In the genomic region with DNA sequence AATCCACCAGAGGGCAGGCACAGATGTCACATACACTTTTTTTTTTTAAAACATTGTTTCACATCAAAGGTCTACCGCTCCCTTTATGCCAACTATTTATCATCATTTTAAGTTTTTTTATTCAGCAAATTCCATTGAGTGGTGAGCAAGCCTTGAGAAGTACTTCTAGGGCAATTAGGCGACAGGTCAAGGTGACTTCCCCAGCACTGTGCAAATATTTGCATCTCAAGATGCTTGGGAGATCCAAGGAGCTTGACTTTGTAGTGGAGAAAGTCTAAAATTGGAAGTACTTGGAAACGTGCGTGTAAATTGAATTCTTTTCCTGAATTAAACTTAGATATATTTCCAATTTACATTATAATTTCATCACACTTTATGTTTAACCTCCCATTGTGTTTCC, we compare ENCODE assay signal across 25 cellular contexts.
"Had no signal": no experiment of that assay in that cellular context is flagged by ENCODE, and none has a peak within 500 bp of the region (broad histone marks: within the 10 kb centered on the region; RNA-seq: fewer than 3 reads in every experiment).

No MANE protein-coding gene starts in this region.

- H3K27me3 Mint-ChIP-seq: dendritic cell treated with granulocyte-macrophage colony-stimulating factor and Interleukin-4, amounts not matched to agents 40 ng/mL and 50 ng/mL, for 4 days had no signal

- H3K36me3 ChIP-seq: colonic mucosa, esophagus muscularis mucosa, esophagus squamous epithelium, gastrocnemius medialis, gastroesophageal sphincter, heart left ventricle, heart right ventricle had no signal

- H3K27me3 ChIP-seq: colonic mucosa, esophagus muscularis mucosa, esophagus squamous epithelium, foreskin keratinocyte, gastrocnemius medialis, gastroesophageal sphincter, heart left ventricle, heart right ventricle had no signal

- H3K27ac ChIP-seq: colonic mucosa, coronary artery, dorsolateral prefrontal cortex, epithelial cell of prostate, esophagus muscularis mucosa, esophagus squamous epithelium, foreskin keratinocyte, gastrocnemius medialis, gastroesophageal sphincter, heart left ventricle, heart right ventricle had no signal

- ATAC-seq: effector memory CD8-positive, alpha-beta T cell; esophagus mucosa; foreskin keratinocyte; gastrocnemius medialis; gastroesophageal sphincter; heart left ventricle; heart right ventricle had no signal

- H3K4me3 ChIP-seq: colonic mucosa, coronary artery, dorsolateral prefrontal cortex, esophagus muscularis mucosa, esophagus squamous epithelium, gastrocnemius medialis, gastroesophageal sphincter, heart left ventricle, heart right ventricle had no signal

- H3K9me3 Mint-ChIP-seq: dendritic cell treated with granulocyte-macrophage colony-stimulating factor and Interleukin-4, amounts not matched to agents 40 ng/mL and 50 ng/mL, for 4 days had no signal

- H3K4me1 Mint-ChIP-seq: endodermal cell had no signal

- DNase-seq: colonic mucosa; cortex of kidney; dermis blood vessel endothelial cell; dorsolateral prefrontal cortex; effector CD4-positive, alpha-beta T cell; effector CD8-positive, alpha-beta T cell; effector memory CD4-positive, alpha-beta T cell; effector memory CD8-positive, alpha-beta T cell; endodermal cell; erythroblast; esophagus squamous epithelium; foreskin fibroblast; foreskin keratinocyte; foreskin melanocyte; gastrocnemius medialis; glutamatergic neuron; head of caudate nucleus; heart left ventricle; heart right ventricle had no signal

- H3K4me1 ChIP-seq: colonic mucosa, esophagus squamous epithelium, foreskin keratinocyte had no signal

- H3K4me3 Mint-ChIP-seq: dendritic cell treated with granulocyte-macrophage colony-stimulating factor and Interleukin-4, amounts not matched to agents 40 ng/mL and 50 ng/mL, for 4 days; effector memory CD8-positive, alpha-beta T cell; endodermal cell had no signal

- H3K9me3 ChIP-seq: colonic mucosa, esophagus muscularis mucosa, esophagus squamous epithelium, gastrocnemius medialis, gastroesophageal sphincter, heart left ventricle, heart right ventricle had no signal

- H3K27ac Mint-ChIP-seq: dendritic cell treated with granulocyte-macrophage colony-stimulating factor and Interleukin-4, amounts not matched to agents 40 ng/mL and 50 ng/mL, for 4 days; effector memory CD8-positive, alpha-beta T cell; endodermal cell had no signal
